1 cellular context compared by ENCODE assay signal in genomic region chr14:21964180-21964579, GRCh38.
TF ChIP-seq lines count a peak whose summit lies in the region.

No MANE protein-coding gene starts in this region.

TF ChIP-seq in H1, 55 proteins besides CTCF, POLR2A, EP300 and RAD21:
- TF ChIP-seq USF2 (IDR thresholded peaks at IDR 0.05; ENCODE audit: low read length) = no peak
- TF ChIP-seq BCL11A (IDR thresholded peaks at IDR 0.05; ENCODE audit: low read depth in 2 of 2, low read length in 2 of 2) = no peak
- TF ChIP-seq, protein P1, sequence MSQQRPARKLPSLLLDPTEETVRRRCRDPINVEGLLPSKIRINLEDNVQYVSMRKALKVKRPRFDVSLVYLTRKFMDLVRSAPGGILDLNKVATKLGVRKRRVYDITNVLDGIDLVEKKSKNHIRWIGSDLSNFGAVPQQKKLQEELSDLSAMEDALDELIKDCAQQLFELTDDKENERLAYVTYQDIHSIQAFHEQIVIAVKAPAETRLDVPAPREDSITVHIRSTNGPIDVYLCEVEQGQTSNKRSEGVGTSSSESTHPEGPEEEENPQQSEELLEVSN (IDR thresholded peaks at IDR 0.05) = no peak
- TF ChIP-seq, protein P2, sequence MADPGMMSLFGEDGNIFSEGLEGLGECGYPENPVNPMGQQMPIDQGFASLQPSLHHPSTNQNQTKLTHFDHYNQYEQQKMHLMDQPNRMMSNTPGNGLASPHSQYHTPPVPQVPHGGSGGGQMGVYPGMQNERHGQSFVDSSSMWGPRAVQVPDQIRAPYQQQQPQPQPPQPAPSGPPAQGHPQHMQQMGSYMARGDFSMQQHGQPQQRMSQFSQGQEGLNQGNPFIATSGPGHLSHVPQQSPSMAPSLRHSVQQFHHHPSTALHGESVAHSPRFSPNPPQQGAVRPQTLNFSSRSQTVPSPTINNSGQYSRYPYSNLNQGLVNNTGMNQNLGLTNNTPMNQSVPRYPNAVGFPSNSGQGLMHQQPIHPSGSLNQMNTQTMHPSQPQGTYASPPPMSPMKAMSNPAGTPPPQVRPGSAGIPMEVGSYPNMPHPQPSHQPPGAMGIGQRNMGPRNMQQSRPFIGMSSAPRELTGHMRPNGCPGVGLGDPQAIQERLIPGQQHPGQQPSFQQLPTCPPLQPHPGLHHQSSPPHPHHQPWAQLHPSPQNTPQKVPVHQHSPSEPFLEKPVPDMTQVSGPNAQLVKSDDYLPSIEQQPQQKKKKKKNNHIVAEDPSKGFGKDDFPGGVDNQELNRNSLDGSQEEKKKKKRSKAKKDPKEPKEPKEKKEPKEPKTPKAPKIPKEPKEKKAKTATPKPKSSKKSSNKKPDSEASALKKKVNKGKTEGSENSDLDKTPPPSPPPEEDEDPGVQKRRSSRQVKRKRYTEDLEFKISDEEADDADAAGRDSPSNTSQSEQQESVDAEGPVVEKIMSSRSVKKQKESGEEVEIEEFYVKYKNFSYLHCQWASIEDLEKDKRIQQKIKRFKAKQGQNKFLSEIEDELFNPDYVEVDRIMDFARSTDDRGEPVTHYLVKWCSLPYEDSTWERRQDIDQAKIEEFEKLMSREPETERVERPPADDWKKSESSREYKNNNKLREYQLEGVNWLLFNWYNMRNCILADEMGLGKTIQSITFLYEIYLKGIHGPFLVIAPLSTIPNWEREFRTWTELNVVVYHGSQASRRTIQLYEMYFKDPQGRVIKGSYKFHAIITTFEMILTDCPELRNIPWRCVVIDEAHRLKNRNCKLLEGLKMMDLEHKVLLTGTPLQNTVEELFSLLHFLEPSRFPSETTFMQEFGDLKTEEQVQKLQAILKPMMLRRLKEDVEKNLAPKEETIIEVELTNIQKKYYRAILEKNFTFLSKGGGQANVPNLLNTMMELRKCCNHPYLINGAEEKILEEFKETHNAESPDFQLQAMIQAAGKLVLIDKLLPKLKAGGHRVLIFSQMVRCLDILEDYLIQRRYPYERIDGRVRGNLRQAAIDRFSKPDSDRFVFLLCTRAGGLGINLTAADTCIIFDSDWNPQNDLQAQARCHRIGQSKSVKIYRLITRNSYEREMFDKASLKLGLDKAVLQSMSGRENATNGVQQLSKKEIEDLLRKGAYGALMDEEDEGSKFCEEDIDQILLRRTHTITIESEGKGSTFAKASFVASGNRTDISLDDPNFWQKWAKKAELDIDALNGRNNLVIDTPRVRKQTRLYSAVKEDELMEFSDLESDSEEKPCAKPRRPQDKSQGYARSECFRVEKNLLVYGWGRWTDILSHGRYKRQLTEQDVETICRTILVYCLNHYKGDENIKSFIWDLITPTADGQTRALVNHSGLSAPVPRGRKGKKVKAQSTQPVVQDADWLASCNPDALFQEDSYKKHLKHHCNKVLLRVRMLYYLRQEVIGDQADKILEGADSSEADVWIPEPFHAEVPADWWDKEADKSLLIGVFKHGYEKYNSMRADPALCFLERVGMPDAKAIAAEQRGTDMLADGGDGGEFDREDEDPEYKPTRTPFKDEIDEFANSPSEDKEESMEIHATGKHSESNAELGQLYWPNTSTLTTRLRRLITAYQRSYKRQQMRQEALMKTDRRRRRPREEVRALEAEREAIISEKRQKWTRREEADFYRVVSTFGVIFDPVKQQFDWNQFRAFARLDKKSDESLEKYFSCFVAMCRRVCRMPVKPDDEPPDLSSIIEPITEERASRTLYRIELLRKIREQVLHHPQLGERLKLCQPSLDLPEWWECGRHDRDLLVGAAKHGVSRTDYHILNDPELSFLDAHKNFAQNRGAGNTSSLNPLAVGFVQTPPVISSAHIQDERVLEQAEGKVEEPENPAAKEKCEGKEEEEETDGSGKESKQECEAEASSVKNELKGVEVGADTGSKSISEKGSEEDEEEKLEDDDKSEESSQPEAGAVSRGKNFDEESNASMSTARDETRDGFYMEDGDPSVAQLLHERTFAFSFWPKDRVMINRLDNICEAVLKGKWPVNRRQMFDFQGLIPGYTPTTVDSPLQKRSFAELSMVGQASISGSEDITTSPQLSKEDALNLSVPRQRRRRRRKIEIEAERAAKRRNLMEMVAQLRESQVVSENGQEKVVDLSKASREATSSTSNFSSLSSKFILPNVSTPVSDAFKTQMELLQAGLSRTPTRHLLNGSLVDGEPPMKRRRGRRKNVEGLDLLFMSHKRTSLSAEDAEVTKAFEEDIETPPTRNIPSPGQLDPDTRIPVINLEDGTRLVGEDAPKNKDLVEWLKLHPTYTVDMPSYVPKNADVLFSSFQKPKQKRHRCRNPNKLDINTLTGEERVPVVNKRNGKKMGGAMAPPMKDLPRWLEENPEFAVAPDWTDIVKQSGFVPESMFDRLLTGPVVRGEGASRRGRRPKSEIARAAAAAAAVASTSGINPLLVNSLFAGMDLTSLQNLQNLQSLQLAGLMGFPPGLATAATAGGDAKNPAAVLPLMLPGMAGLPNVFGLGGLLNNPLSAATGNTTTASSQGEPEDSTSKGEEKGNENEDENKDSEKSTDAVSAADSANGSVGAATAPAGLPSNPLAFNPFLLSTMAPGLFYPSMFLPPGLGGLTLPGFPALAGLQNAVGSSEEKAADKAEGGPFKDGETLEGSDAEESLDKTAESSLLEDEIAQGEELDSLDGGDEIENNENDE (IDR thresholded peaks at IDR 0.05; ENCODE audit: insufficient replicate concordance, low read length) = no peak
- TF ChIP-seq ZNF274 (IDR thresholded peaks at IDR 0.05; ENCODE audit: borderline replicate concordance, extremely low read depth, low read length) = no peak
- no peak for TF ChIP-seq SIX5 (IDR thresholded peaks at IDR 0.05; ENCODE audit: low read depth, low read length)
- TF ChIP-seq PHF8 (conservative IDR thresholded peaks at IDR 0.05; ENCODE audit: low read depth, low read length) = no peak
